In the genomic region with DNA sequence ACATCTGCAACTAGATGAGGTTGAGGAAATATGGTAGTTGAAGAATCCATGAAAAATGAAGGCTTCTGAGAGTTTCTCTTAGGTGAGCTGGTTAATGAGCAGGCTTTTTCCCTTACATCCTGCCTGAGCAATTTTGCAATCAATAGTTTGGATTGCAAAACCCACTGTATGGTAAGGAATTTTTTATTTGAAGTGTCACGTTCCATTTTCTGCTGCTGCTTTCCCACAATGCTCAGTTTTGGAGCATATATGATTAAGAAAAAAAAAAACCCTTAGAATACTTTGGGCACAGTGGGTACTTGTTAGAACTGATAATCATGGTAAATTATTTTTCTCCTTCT, we compare ENCODE assay signal across 23 cellular contexts.
A peak's percentile ranks its signal among the peaks of the same experiment; 100 is the strongest.
DNase-seq lines count a peak whose midpoint lies in the region; ATAC-seq, FAIRE-seq and TF ChIP-seq lines count a peak whose summit lies in the region.
"Had no signal": no experiment of that assay in that cellular context is flagged by ENCODE, and none has a peak within 500 bp of the region (broad histone marks: within the 10 kb centered on the region; RNA-seq: fewer than 3 reads in every experiment).

No MANE protein-coding gene starts in this region.

- H3K4me1 ChIP-seq in A549 = peaks cover 17% of the 10 kb centered on the region
- peaks cover 0 to 23% (median 6%) of the 10 kb centered on the region in 4 donors for H3K4me1 ChIP-seq in stomach
- H3K4me1 ChIP-seq: BLaER1, sigmoid colon had no signal

- H3K4me3 ChIP-seq in A549 (no peak overlapping the region), bronchial epithelial cell (ENCODE audit: low read depth, low read length) (no peak overlapping the region), foreskin fibroblast (ENCODE audit: low read depth in 1 of 2, low read length in 2 of 2) (no peak overlapping the region), stomach (no peak overlapping the region)
- H3K4me3 ChIP-seq: BLaER1, body of pancreas, neural progenitor cell, sigmoid colon, SJSA1, upper lobe of left lung had no signal

- 39% methylated on average over 1 of the region's 1 CpG for WGBS in A549 (ENCODE audit: missing lambda C conversion rate)
- WGBS in stomach, 5 donors = 64 to 91% (median 87%) methylated on average over 1 of the region's 1 CpG

- intact Hi-C loops in stomach (cut with DNase I; ENCODE audit: low total_unique reads) = no loop called here

- TF ChIP-seq RAD21 in A549 (conservative IDR thresholded peaks at IDR 0.05 in 1 of 2, IDR thresholded peaks at IDR 0.05 in 1 of 2) = no peak

- H3K27ac ChIP-seq in A549 = 0 out of 6 replicates have a peak overlapping the region, but pooled peaks have one; percentile 4 to 22
- H3K27ac ChIP-seq in stomach = no peak overlapping the region
- H3K27ac ChIP-seq: BLaER1, body of pancreas, neural progenitor cell, sigmoid colon, SJSA1, upper lobe of left lung had no signal

- TF ChIP-seq CTCF in A549 (IDR thresholded peaks at IDR 0.05) = no peak
- TF ChIP-seq CTCF in bronchial epithelial cell (IDR thresholded peaks at IDR 0.05; ENCODE audit: insufficient read depth, low read length, severe bottlenecking) = no peak
- TF ChIP-seq CTCF in foreskin fibroblast (IDR thresholded peaks at IDR 0.05; ENCODE audit: low read depth, low read length) = no peak
- no peak for TF ChIP-seq CTCF in stomach (IDR thresholded peaks at IDR 0.05)

- no peaks in the 10 kb centered on the region for H3K27me3 ChIP-seq in bronchial epithelial cell (ENCODE audit: control insufficient read depth, insufficient read depth, low read length)
- no peaks in the 10 kb centered on the region for H3K27me3 ChIP-seq in stomach
- H3K27me3 ChIP-seq: BLaER1, body of pancreas, neural progenitor cell, sigmoid colon, SJSA1, upper lobe of left lung had no signal

- ATAC-seq in A549 (no peak), GM19452 (IDR thresholded peaks at IDR 0.05; ENCODE audit: unreplicated experiment) (no peak)
- ATAC-seq: activated CD8-positive, alpha-beta T cell treated with anti-CD3 and anti-CD28 coated beads, Interleukin-2, amount 10 ng/mL, durations not matched to agents 7 days and 5 days; body of pancreas had no signal

- H3K4me2 ChIP-seq in A549 = peak overlapping the region; percentile 6; the same call in 1 of the 3 replicates
- H3K4me2 ChIP-seq: BLaER1 had no signal

- H3K9me3 ChIP-seq in A549 = 0 out of 3 replicates have a peak, but pooled peaks cover 5% of the 10 kb centered on the region
- H3K9me3 ChIP-seq in stomach = peaks cover 0 to 4% (median 0%) of the 10 kb centered on the region in 4 donors
- H3K9me3 ChIP-seq: body of pancreas, sigmoid colon, SJSA1, upper lobe of left lung had no signal

- DNase-seq in A549 (ENCODE audit: low read depth in 1 of 2, low spot score in 1 of 2) (no peak), HuH-7 (ENCODE audit: low spot score) (peak; percentile 17), bronchial epithelial cell (ENCODE audit: low read depth) (peak; percentile 84), foreskin fibroblast (peak; percentile 63 to 80), stomach (no peak), NCI-H146 treated with DMSO at 0.1 percent for 48 hours (lab: John Stamatoyannopoulos, UW; ENCODE audit: unreplicated experiment) (no peak), NCI-H1417 (lab: John Stamatoyannopoulos, UW) (no peak)
- DNase-seq: activated CD8-positive, alpha-beta T cell treated with anti-CD3 and anti-CD28 coated beads, Interleukin-2, amount 10 ng/mL, durations not matched to agents 7 days and 5 days; activated gamma-delta T cell treated with Interleukin-2 at 50 U/mL for 16 hours; body of pancreas; effector CD8-positive, alpha-beta T cell; KG1; kidney glomerular epithelial cell; NCI-H1436 treated with DMSO at 0.1 percent for 48 hours; NCI-H510A treated with DMSO at 0.1 percent for 48 hours; sigmoid colon; upper lobe of left lung had no signal

- TF ChIP-seq EP300 in A549 (IDR thresholded peaks at IDR 0.05) (no peak), stomach (IDR thresholded peaks at IDR 0.05) (no peak)

- no peaks in the 10 kb centered on the region for H3K36me3 ChIP-seq in bronchial epithelial cell (ENCODE audit: control insufficient read depth, insufficient read depth, low read length)
- H3K36me3 ChIP-seq in stomach = no peaks in the 10 kb centered on the region
- H3K36me3 ChIP-seq: BLaER1, neural progenitor cell, sigmoid colon, SJSA1, upper lobe of left lung had no signal

- TF ChIP-seq POLR2A in A549 (IDR thresholded peaks at IDR 0.05; ENCODE audit: low read length) = no peak
- TF ChIP-seq POLR2A in stomach (IDR thresholded peaks at IDR 0.05) = no peak

- CTCF ChIA-PET in A549 (lab: Yijun Ruan, JAX) = no interaction called here

- FAIRE-seq in A549 (lab: Jason Lieb, UNC) = no peak
- no peak for FAIRE-seq in bronchial epithelial cell (lab: Jason Lieb, UNC)
- FAIRE-seq: colon, TTC549 had no signal

- POLR2A ChIA-PET in A549 (lab: Yijun Ruan, JAX) = no interaction called here

TF ChIP-seq in A549, 52 proteins besides CTCF, POLR2A, EP300 and RAD21:
- TF ChIP-seq CEBPB (IDR thresholded peaks at IDR 0.05) = peak; percentile 84 to 88
- TF ChIP-seq, protein P1, sequence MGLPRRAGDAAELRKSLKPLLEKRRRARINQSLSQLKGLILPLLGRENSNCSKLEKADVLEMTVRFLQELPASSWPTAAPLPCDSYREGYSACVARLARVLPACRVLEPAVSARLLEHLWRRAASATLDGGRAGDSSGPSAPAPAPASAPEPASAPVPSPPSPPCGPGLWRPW (IDR thresholded peaks at IDR 0.05) = 0 out of 2 replicates have a peak, but pooled peaks have one; percentile 52
- no peak for TF ChIP-seq RNF2 (IDR thresholded peaks at IDR 0.05; ENCODE audit: borderline replicate concordance, low read depth)

Comparison
In these comparisons a context has a peak if more than half of its experiments do, and no peak if none do; other contexts are left out.
1. DNase-seq: peak in HuH-7 (single experiment), bronchial epithelial cell (single experiment) and foreskin fibroblast (2 of 2); none in A549 (0 of 2), stomach (single experiment), NCI-H146 treated with DMSO at 0.1 percent for 48 hours (single experiment) and NCI-H1417 (0 of 3).
2. H3K27ac ChIP-seq: peak in A549 (2 of 2); none in stomach (0 of 5).